Comparison of ENCODE assay signal across 8 cellular contexts in genomic region chr9:70924905-70925547, GRCh38.
A peak's percentile ranks its signal among the peaks of the same experiment; 100 is the strongest.
DNase-seq lines count a peak whose midpoint lies in the region; ATAC-seq and TF ChIP-seq lines count a peak whose summit lies in the region.

No MANE protein-coding gene starts in this region.

- H4K20me1 ChIP-seq in GM23248 (ENCODE audit: insufficient read depth), result no peaks in the 10 kb centered on the region

- POLR2A ChIA-PET in Panc1 (lab: Charles Lee), result no interaction called here

- BruUV-seq in Panc1 (replicated peaks; lab: Mats Ljungman, UMichigan), result no TSS peak

- peak; percentile 3 for DNase-seq in stimulated activated CD4-positive, alpha-beta T cell treated with anti-CD3 and anti-CD28 coated beads, Interleukin-4, amount 100 ng/mL, for 24 hours
- no peak for DNase-seq in stimulated activated CD4-positive, alpha-beta T cell treated with anti-CD3 and anti-CD28 coated beads, Interleukin-12 subunit alpha, Interleukin-12 subunit beta, amount 100 ng/mL, for 4 hours
- DNase-seq in GM23248 (peak; percentile 93), KBM-7 (peak; percentile 59), Panc1 (ENCODE audit: low read depth, low spot score) (peak; percentile 10), medulla oblongata (ENCODE audit: extremely low spot score) (peak; percentile 73), aorta (no peak)

- H3K27me3 ChIP-seq in GM23248 (replicated peaks; ENCODE audit: insufficient read depth) (no peaks in the 10 kb centered on the region), Panc1 (ENCODE audit: control insufficient read depth, insufficient read depth, low read length) (no peaks in the 10 kb centered on the region), endocrine pancreas (ENCODE audit: control insufficient read depth, insufficient read depth, low read length) (no peaks in the 10 kb centered on the region), aorta (ENCODE audit: control insufficient read depth in 1 of 2, insufficient read depth in 2 of 2, low read length in 1 of 2) (no peaks in the 10 kb centered on the region)

- no peaks in the 10 kb centered on the region for H3K9me2 ChIP-seq in GM23248 (ENCODE audit: insufficient read depth)

- no peaks in the 10 kb centered on the region for H3K36me3 ChIP-seq in GM23248 (ENCODE audit: low read depth)
- H3K36me3 ChIP-seq in Panc1 (ENCODE audit: control insufficient read depth, insufficient read depth, low read length), result no peaks in the 10 kb centered on the region
- H3K36me3 ChIP-seq in endocrine pancreas (ENCODE audit: control insufficient read depth, insufficient read depth, low read length), result no peaks in the 10 kb centered on the region
- H3K36me3 ChIP-seq in aorta (ENCODE audit: control insufficient read depth in 1 of 2, insufficient read depth in 2 of 2, low read length in 1 of 2), result no peaks in the 10 kb centered on the region

- peak overlapping the region; percentile 63 for H3K27ac ChIP-seq in GM23248
- no peak overlapping the region for H3K27ac ChIP-seq in Panc1 (ENCODE audit: low read length)
- peak overlapping the region; percentile 88 to 90 for H3K27ac ChIP-seq in aorta (ENCODE audit: low read depth in 1 of 2, low read length in 2 of 2)

- H3K9ac ChIP-seq in GM23248 (peak overlapping the region; percentile 53), endocrine pancreas (ENCODE audit: control insufficient read depth, insufficient read depth, low read length) (no peak overlapping the region)

- H3F3A ChIP-seq in GM23248 (ENCODE audit: insufficient read depth), result peaks cover 17% of the 10 kb centered on the region

- H3K4me3 ChIP-seq in GM23248, result peak overlapping the region; percentile 71
- no peak overlapping the region for H3K4me3 ChIP-seq in Panc1 (ENCODE audit: low read depth in 2 of 2, low read length in 2 of 2)
- peak overlapping the region; percentile 84 for H3K4me3 ChIP-seq in endocrine pancreas (ENCODE audit: control insufficient read depth, insufficient read depth, low read length)
- peak overlapping the region; percentile 40 to 76 for H3K4me3 ChIP-seq in aorta (ENCODE audit: low read length in 2 of 2)

- peak; percentile 86 for ATAC-seq in Panc1
- peak; percentile 94 for ATAC-seq in aorta (ENCODE audit: low FRiP score)

- peak overlapping the region; percentile 97 for H3K4me2 ChIP-seq in GM23248 (ENCODE audit: unreplicated experiment)

- in situ Hi-C loops in GM23248 (cut with MboI) (loop anchor here (5.0 kb wide), 1 partner anchor 327 kb away; no protein-coding TSS in a partner anchor), KBM-7 (cut with MboI; ENCODE audit: low pct_unique_long_range_greater_than_20kb, low sequenced_read_pairs) (loop anchor here (25.0 kb wide), 1 partner anchor 312 kb away; no protein-coding TSS in a partner anchor), Panc1 (cut with HindIII; ENCODE audit: low pct_unique_long_range_greater_than_20kb, low sequenced_read_pairs) (no loop called here)

- TF ChIP-seq CTCF in Panc1 (IDR thresholded peaks at IDR 0.05), result peak; percentile 66

- WGBS in GM23248 (ENCODE audit: low coverage in 1 of 2, low lambda C conversion rate in 2 of 2, missing lambda C conversion rate in 2 of 2), 2 experiments, result 1% methylated on average over 9 of the region's 9 CpGs
- WGBS in aorta, 2 donors, result 1% methylated on average over 9 of the region's 9 CpGs

- H3K9me3 ChIP-seq in GM23248 (ENCODE audit: low read depth), result no peaks in the 10 kb centered on the region
- H3K9me3 ChIP-seq in Panc1 (ENCODE audit: control insufficient read depth, insufficient read depth, low read depth, low read length), result no peaks in the 10 kb centered on the region
- H3K9me3 ChIP-seq in endocrine pancreas (ENCODE audit: control insufficient read depth, low read length), result no peaks in the 10 kb centered on the region
- no peaks in the 10 kb centered on the region for H3K9me3 ChIP-seq in aorta (ENCODE audit: control insufficient read depth, low read length)

- CTCF ChIA-PET in Panc1 (lab: Charles Lee), result no interaction called here

- intact Hi-C loops in Panc1 (cut with micrococcal nuclease; ENCODE audit: unreplicated experiment), result loop anchor here (1.0 to 5.0 kb wide), 2 partner anchors 288 to 324 kb away; no protein-coding TSS in a partner anchor
- intact Hi-C loops in aorta (cut with DNase I), result loop anchor here (2.0 to 5.0 kb wide), 2 partner anchors 76 to 322 kb away; no protein-coding TSS in a partner anchor

- H3K4me1 ChIP-seq in GM23248 (ENCODE audit: insufficient read depth) (peaks cover 23% of the 10 kb centered on the region; the same call in 1 of the 2 replicates), Panc1 (ENCODE audit: control insufficient read depth, insufficient read depth, low read length) (no peaks in the 10 kb centered on the region), endocrine pancreas (ENCODE audit: control insufficient read depth, insufficient read depth, low read length) (no peaks in the 10 kb centered on the region), aorta (ENCODE audit: control insufficient read depth in 1 of 2, insufficient read depth in 2 of 2, low read length in 2 of 2) (peaks cover 0 to 2% of the 10 kb centered on the region in 2 donors)

- H3K79me2 ChIP-seq in GM23248 (ENCODE audit: insufficient read depth), result no peaks in the 10 kb centered on the region

- no peak overlapping the region for H2AFZ ChIP-seq in GM23248

Comparison
In these comparisons a context has a peak if more than half of its experiments do, and no peak if none do; other contexts are left out.
1. DNase-seq: peak in stimulated activated CD4-positive, alpha-beta T cell treated with anti-CD3 and anti-CD28 coated beads, Interleukin-4, amount 100 ng/mL, for 24 hours (single experiment), GM23248 (single experiment), KBM-7 (single experiment), Panc1 (single experiment) and medulla oblongata (single experiment); none in stimulated activated CD4-positive, alpha-beta T cell treated with anti-CD3 and anti-CD28 coated beads, Interleukin-12 subunit alpha, Interleukin-12 subunit beta, amount 100 ng/mL, for 4 hours (single experiment) and aorta (0 of 2).
2. H3K4me3 ChIP-seq: peak in GM23248 (single experiment), endocrine pancreas (single experiment) and aorta (2 of 2); none in Panc1 (0 of 2).